ENCODE assay signal across 20 cellular contexts in the genomic region with DNA sequence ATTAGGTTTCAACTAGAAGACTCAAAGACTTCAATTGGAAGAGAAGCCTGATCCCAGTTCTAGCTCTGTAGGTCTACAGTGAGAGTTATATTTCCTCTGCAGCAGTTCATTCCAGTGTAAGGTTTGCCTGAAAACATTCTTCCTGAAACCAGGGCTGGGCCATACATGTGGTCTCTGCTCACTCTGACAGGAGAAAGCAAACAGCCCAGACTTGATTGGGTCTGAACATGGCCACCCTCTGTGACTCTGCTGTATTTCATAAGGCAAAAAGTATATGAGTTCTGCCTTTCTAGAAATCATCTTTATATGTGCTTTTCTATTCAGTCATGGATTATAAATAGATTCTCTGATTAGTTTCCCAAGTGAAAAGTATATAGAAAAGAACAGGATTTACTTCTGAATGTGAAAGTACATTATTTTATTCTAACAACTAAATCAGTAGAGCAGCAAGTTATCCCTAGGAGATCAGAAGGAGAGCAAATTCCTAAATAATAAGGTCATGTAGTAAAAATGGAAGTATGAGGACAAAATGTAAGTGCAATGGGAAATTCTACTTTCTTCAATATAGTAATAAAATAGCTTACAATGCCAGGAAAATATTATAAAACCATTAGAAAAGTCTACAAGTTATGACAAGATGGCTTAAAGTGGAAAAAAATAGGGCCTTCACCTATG.
DNase-seq lines count a peak whose midpoint lies in the region; ATAC-seq, FAIRE-seq and TF ChIP-seq lines count a peak whose summit lies in the region.
"Had no signal": no experiment of that assay in that cellular context is flagged by ENCODE, and none has a peak within 500 bp of the region (broad histone marks: within the 10 kb centered on the region; RNA-seq: fewer than 3 reads in every experiment).

No MANE protein-coding gene starts in this region.

- peak overlapping the region in 1 of 2 experiments; percentile 67; a peak in 4 of 6 replicates for H3K27ac ChIP-seq in A549

- TF ChIP-seq CTCF in A549 (IDR thresholded peaks at IDR 0.05) (no peak), WTC11 (IDR thresholded peaks at IDR 0.05) (no peak), epithelial cell of esophagus (IDR thresholded peaks at IDR 0.05; ENCODE audit: insufficient read depth, low read depth, low read length, missing control alignments) (no peak), mucosa of descending colon (IDR thresholded peaks at IDR 0.05) (no peak), glutamatergic neuron (IDR thresholded peaks at IDR 0.05; ENCODE audit: partially characterized antibody, unreplicated experiment) (no peak)

- intact Hi-C loops in mucosa of descending colon (cut with DNase I, micrococcal nuclease): no loop called here

- TF ChIP-seq EP300 in A549 (IDR thresholded peaks at IDR 0.05): no peak

- H3K4me3 Mint-ChIP-seq in WTC11 (no peak overlapping the region), glutamatergic neuron (ENCODE audit: unreplicated experiment) (no peak overlapping the region)
- H3K4me3 Mint-ChIP-seq: activated CD8-positive, alpha-beta T cell treated with anti-CD3 and anti-CD28 coated beads, Interleukin-2, amount 10 ng/mL, durations not matched to agents 7 days and 5 days; activated naive CD8-positive, alpha-beta T cell; CD4-positive, alpha-beta memory T cell had no signal

- H3K9me3 ChIP-seq in A549: no peaks in the 10 kb centered on the region
- H3K9me3 ChIP-seq in mucosa of descending colon: no peaks in the 10 kb centered on the region
- H3K9me3 ChIP-seq: HAP-1 had no signal

- POLR2A ChIA-PET in A549 (lab: Yijun Ruan, JAX) (no interaction called here), WTC11 (lab: Charles Lee) (no interaction called here)

- peak overlapping the region; percentile 5; the same call in 1 of the 2 replicates for H3K27ac Mint-ChIP-seq in WTC11
- no peak overlapping the region for H3K27ac Mint-ChIP-seq in glutamatergic neuron (ENCODE audit: unreplicated experiment)
- H3K27ac Mint-ChIP-seq: activated CD8-positive, alpha-beta T cell treated with anti-CD3 and anti-CD28 coated beads, Interleukin-2, amount 10 ng/mL, durations not matched to agents 7 days and 5 days; activated naive CD8-positive, alpha-beta T cell; CD4-positive, alpha-beta memory T cell had no signal

- H3K4me3 ChIP-seq in A549: no peak overlapping the region
- H3K4me3 ChIP-seq in epithelial cell of esophagus (ENCODE audit: low read length): no peak overlapping the region
- no peak overlapping the region for H3K4me3 ChIP-seq in mucosa of descending colon
- H3K4me3 ChIP-seq: HAP-1 had no signal

- H3K4me1 Mint-ChIP-seq in WTC11: peaks cover 55% of the 10 kb centered on the region
- peaks cover 27% of the 10 kb centered on the region for H3K4me1 Mint-ChIP-seq in glutamatergic neuron (ENCODE audit: low read depth, unreplicated experiment)
- H3K4me1 Mint-ChIP-seq: CD4-positive, alpha-beta memory T cell had no signal

- H3K4me2 ChIP-seq in A549: 0 out of 3 replicates have a peak overlapping the region, but pooled peaks have one; percentile 9

- no peaks in the 10 kb centered on the region for H3K36me3 Mint-ChIP-seq in WTC11
- no peaks in the 10 kb centered on the region for H3K36me3 Mint-ChIP-seq in glutamatergic neuron (ENCODE audit: unreplicated experiment)
- H3K36me3 Mint-ChIP-seq: activated naive CD8-positive, alpha-beta T cell; CD4-positive, alpha-beta memory T cell had no signal

- H3K4me1 ChIP-seq in A549 (peaks cover 60% of the 10 kb centered on the region), mucosa of descending colon (ENCODE audit: low read depth) (no peaks in the 10 kb centered on the region)

- no peaks in the 10 kb centered on the region for H3K36me3 ChIP-seq in mucosa of descending colon (ENCODE audit: low read depth)
- H3K36me3 ChIP-seq: HAP-1 had no signal

- no peak for FAIRE-seq in A549 (lab: Jason Lieb, UNC)

- DNase-seq in A549 (ENCODE audit: low read depth in 1 of 2, low spot score in 1 of 2) (no peak), WTC11 (ENCODE audit: low spot score) (no peak), epithelial cell of esophagus (ENCODE audit: low read depth) (peak; percentile 35), mucosa of descending colon (no peak), GDM1 (lab: John Stamatoyannopoulos, UW) (no peak), glutamatergic neuron (no peak), NCI-H345 treated with DMSO at 0.1 percent for 48 hours (lab: John Stamatoyannopoulos, UW; ENCODE audit: unreplicated experiment) (no peak)
- DNase-seq: activated CD8-positive, alpha-beta T cell treated with anti-CD3 and anti-CD28 coated beads, Interleukin-2, amount 10 ng/mL, durations not matched to agents 7 days and 5 days; activated effector memory CD4-positive, alpha-beta T cell treated with Interleukin-2 at 50 U/mL for 16 hours; aorta; CD4-positive, alpha-beta memory T cell; cerebellar nuclear complex; head of caudate nucleus; NCI-H1436; NCI-H446; stimulated activated naive CD8-positive, alpha-beta T cell treated with anti-CD3 and anti-CD28 coated beads, Interleukin-15, Interleukin-2, amounts not matched to agents 100 U/mL and 50 U/mL, for 24 hours had no signal

- CTCF ChIA-PET in A549 (lab: Yijun Ruan, JAX) (interaction anchor here (1.0 kb wide), 1 partner anchor 46 kb away, joined by 3 read pairs; no protein-coding TSS in a partner anchor), WTC11 (lab: Charles Lee) (no interaction called here)

- H3K27me3 Mint-ChIP-seq in WTC11 (ENCODE audit: low read depth) (peaks cover 16% of the 10 kb centered on the region), glutamatergic neuron (ENCODE audit: unreplicated experiment) (no peaks in the 10 kb centered on the region)

- H3K9me3 Mint-ChIP-seq in WTC11 (no peaks in the 10 kb centered on the region), glutamatergic neuron (ENCODE audit: unreplicated experiment) (peaks cover 15% of the 10 kb centered on the region)
- H3K9me3 Mint-ChIP-seq: CD4-positive, alpha-beta memory T cell had no signal

- TF ChIP-seq RAD21 in A549 (conservative IDR thresholded peaks at IDR 0.05 in 1 of 2, IDR thresholded peaks at IDR 0.05 in 1 of 2): no peak

- TF ChIP-seq POLR2A in A549 (IDR thresholded peaks at IDR 0.05; ENCODE audit: low read length): no peak

- ATAC-seq in A549 (peak in 1 of 2 experiments; percentile 14; a peak in 1 of 6 replicates), WTC11 (no peak), mucosa of descending colon (peak; percentile 9), HG03196 (IDR thresholded peaks at IDR 0.05; ENCODE audit: unreplicated experiment) (no peak)
- ATAC-seq: activated CD8-positive, alpha-beta T cell treated with anti-CD3 and anti-CD28 coated beads, Interleukin-2, amount 10 ng/mL, durations not matched to agents 7 days and 5 days; Right ventricle myocardium inferior; stimulated activated naive CD8-positive, alpha-beta T cell treated with anti-CD3 and anti-CD28 coated beads, Interleukin-15, Interleukin-2, amounts not matched to agents 100 U/mL and 50 U/mL, for 24 hours had no signal

TF ChIP-seq in A549, 52 proteins besides CTCF, POLR2A, EP300 and RAD21 (continues in another document):
- no peak for TF ChIP-seq MAZ (IDR thresholded peaks at IDR 0.05; ENCODE audit: borderline replicate concordance, low read depth, low read length)
- TF ChIP-seq, protein P1, sequence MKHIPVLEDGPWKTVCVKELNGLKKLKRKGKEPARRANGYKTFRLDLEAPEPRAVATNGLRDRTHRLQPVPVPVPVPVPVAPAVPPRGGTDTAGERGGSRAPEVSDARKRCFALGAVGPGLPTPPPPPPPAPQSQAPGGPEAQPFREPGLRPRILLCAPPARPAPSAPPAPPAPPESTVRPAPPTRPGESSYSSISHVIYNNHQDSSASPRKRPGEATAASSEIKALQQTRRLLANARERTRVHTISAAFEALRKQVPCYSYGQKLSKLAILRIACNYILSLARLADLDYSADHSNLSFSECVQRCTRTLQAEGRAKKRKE (CRISPR knock-in tag; IDR thresholded peaks at IDR 0.05; ENCODE audit: low read depth): no peak
- no peak for TF ChIP-seq RFX5 (IDR thresholded peaks at IDR 0.05)
- TF ChIP-seq HDAC2 (IDR thresholded peaks at IDR 0.05): no peak
- TF ChIP-seq, protein P2, sequence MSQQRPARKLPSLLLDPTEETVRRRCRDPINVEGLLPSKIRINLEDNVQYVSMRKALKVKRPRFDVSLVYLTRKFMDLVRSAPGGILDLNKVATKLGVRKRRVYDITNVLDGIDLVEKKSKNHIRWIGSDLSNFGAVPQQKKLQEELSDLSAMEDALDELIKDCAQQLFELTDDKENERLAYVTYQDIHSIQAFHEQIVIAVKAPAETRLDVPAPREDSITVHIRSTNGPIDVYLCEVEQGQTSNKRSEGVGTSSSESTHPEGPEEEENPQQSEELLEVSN (IDR thresholded peaks at IDR 0.05; ENCODE audit: borderline replicate concordance, low read depth): no peak
- TF ChIP-seq GATA3 (IDR thresholded peaks at IDR 0.05; ENCODE audit: borderline replicate concordance): no peak
- TF ChIP-seq CBX2 (IDR thresholded peaks at IDR 0.05; ENCODE audit: borderline replicate concordance, low read depth): no peak

TF ChIP-seq in WTC11, 78 proteins besides CTCF, POLR2A, EP300 and RAD21 (continues in another document):
- no peak for TF ChIP-seq EMX1 (CRISPR knock-in tag; IDR thresholded peaks at IDR 0.05)
- TF ChIP-seq, protein P3, sequence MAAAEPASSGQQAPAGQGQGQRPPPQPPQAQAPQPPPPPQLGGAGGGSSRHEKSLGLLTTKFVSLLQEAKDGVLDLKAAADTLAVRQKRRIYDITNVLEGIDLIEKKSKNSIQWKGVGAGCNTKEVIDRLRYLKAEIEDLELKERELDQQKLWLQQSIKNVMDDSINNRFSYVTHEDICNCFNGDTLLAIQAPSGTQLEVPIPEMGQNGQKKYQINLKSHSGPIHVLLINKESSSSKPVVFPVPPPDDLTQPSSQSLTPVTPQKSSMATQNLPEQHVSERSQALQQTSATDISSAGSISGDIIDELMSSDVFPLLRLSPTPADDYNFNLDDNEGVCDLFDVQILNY (CRISPR knock-in tag; IDR thresholded peaks at IDR 0.05): no peak
- TF ChIP-seq, protein P4, sequence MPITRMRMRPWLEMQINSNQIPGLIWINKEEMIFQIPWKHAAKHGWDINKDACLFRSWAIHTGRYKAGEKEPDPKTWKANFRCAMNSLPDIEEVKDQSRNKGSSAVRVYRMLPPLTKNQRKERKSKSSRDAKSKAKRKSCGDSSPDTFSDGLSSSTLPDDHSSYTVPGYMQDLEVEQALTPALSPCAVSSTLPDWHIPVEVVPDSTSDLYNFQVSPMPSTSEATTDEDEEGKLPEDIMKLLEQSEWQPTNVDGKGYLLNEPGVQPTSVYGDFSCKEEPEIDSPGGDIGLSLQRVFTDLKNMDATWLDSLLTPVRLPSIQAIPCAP (CRISPR knock-in tag; IDR thresholded peaks at IDR 0.05): no peak
